Comparison of ENCODE assay signal across 26 cellular contexts in the genomic region with DNA sequence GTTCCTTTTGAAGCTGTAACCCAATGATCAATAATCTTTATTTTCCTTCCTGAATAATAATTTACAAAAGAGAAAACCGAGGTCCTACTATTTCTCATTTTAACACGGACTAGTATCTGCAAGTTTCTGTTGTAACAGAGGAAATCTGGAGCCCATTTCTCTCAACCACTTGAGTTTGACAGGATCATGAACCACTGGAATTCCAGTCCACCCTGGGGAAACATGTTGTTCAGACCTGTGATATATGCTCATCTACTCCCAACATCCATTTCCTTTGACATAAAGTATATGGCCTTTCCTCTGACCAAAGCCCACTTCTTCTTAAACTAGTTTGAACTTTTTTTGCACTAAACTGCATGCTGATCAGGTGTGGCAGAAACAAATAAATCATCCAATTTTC.
"Had no signal": no experiment of that assay in that cellular context is flagged by ENCODE, and none has a peak within 500 bp of the region (broad histone marks: within the 10 kb centered on the region; RNA-seq: fewer than 3 reads in every experiment).

No MANE protein-coding gene starts in this region.

- H3K36me3 ChIP-seq: breast epithelium had no signal

- H3K9ac ChIP-seq: KMS-11 had no signal

- H3K4me3 ChIP-seq: breast epithelium, SK-N-MC had no signal

- H3K9me3 ChIP-seq: breast epithelium had no signal

- H3K4me1 ChIP-seq: breast epithelium had no signal

- H3K27me3 ChIP-seq: breast epithelium had no signal

- DNase-seq: activated CD4-positive, alpha-beta memory T cell treated with anti-CD3 and anti-CD28 coated beads, Interleukin-2, amount 10 ng/mL, durations not matched to agents 7 days and 5 days; activated CD4-positive, alpha-beta T cell treated with anti-CD3 and anti-CD28 coated beads for 36 hours; activated CD4-positive, alpha-beta T cell treated with anti-CD3 and anti-CD28 coated beads, Interleukin-2, amount 50 U/mL, for 1 hour; activated gamma-delta T cell; activated naive CD4-positive, alpha-beta T cell treated with anti-CD3 and anti-CD28 coated beads for 36 hours; activated T-cell treated with anti-CD3 and anti-CD28 coated beads for 4 hours; activated T-cell treated with anti-CD3 and anti-CD28 coated beads, Interleukin-2, amount 50 U/mL, for 48 hours; NCI-H1092; NCI-H1417; NCI-H2029; NCI-H2107; NCI-H510A treated with DMSO at 0.1 percent for 48 hours; NCI-H774; NK-92 treated with Interleukin-12 subunit alpha and Interleukin-12 subunit beta, amount 100 ng/mL, for 24 hours; OCI-M1; RPMI8226; T-cell; T-helper 2 cell; T1000 had no signal

- H3K27ac ChIP-seq: breast epithelium, KMS-11, SK-N-MC, VCaP had no signal

- ATAC-seq: activated CD4-positive, alpha-beta T cell treated with anti-CD3 and anti-CD28 coated beads for 36 hours; activated T-helper 17 cell treated with anti-CD3 and anti-CD28 coated beads, Interleukin-2, amount 50 U/mL, for 72 hours; Panc1; Right ventricle myocardium inferior; T-cell had no signal

- H3K4me2 ChIP-seq: KMS-11 had no signal
